8 cellular contexts compared by ENCODE assay signal in the genomic region with DNA sequence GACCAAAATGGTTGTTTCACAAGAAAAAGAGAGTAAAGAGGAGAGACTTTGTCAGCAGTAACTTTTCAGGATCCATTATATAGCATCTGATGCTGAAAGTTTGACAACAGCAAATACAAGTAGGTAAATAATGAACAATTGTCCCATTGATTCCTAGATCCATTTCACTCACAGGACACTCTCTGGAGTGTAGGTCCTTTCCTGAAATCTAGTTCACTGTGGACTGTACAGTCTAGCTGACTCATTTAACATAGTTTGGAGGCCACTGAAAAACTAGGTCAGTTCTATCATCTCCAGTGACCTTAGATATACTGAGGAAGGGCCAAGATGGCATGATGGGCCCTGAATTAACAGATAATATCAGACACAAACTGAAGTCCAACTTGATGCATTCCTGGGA. TPM values are rescaled to one million over a fixed set of nuclear protein-coding genes. Genes with fewer than 3 reads are reported as not detected.
"Had no signal": no experiment of that assay in that cellular context is flagged by ENCODE, and none has a peak within 500 bp of the region (broad histone marks: within the 10 kb centered on the region; RNA-seq: fewer than 3 reads in every experiment).

No MANE protein-coding gene starts in this region.

- ATAC-seq: GM23338, K562 had no signal

- H3K4me3 ChIP-seq: GM23338, K562 had no signal

- DNase-seq: H9, HCEC 1CT, IMR-90, KG1 had no signal

- FAIRE-seq: H1, H54, K562 had no signal

RNA-seq across cellular contexts. Expression of a gene that starts 19.3 kb away (rescaled TPM):
- polyA plus RNA-seq: IMR-90 had no signal
